ENCODE assay signal across 1 cellular context in the genomic region with DNA sequence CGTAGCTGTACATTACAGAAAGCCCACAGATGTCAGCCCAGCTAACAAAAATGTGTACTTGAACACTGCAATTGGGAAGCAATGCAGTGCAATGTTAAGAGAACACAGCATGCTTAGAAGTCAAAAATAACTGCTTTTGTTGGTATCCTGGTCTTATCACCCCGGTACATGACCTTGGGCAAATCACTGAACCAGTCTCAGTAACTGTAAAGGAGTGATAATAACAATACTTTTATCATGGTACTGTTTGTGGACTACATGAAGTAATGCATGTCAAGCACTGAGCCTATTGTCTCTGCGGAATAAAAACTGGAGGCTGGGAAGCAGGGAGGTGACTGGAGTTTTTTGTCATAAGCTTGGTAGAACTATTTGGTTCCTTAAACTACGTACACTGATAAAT.
A peak's percentile ranks its signal among the peaks of the same experiment; 100 is the strongest.
TF ChIP-seq lines count a peak whose summit lies in the region.

No MANE protein-coding gene starts in this region.

TF ChIP-seq in K562, 482 proteins besides CTCF, POLR2A, EP300 and RAD21 (continued from another document):
- TF ChIP-seq, protein P1, sequence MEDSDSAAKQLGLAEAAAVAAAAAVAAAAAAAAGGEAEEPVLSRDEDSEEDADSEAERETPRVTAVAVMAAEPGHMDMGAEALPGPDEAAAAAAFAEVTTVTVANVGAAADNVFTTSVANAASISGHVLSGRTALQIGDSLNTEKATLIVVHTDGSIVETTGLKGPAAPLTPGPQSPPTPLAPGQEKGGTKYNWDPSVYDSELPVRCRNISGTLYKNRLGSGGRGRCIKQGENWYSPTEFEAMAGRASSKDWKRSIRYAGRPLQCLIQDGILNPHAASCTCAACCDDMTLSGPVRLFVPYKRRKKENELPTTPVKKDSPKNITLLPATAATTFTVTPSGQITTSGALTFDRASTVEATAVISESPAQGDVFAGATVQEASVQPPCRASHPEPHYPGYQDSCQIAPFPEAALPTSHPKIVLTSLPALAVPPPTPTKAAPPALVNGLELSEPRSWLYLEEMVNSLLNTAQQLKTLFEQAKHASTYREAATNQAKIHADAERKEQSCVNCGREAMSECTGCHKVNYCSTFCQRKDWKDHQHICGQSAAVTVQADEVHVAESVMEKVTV (CRISPR knock-in tag; IDR thresholded peaks at IDR 0.05): no peak
- TF ChIP-seq TEAD4 (IDR thresholded peaks at IDR 0.05; ENCODE audit: low read length): peak; percentile 26; the same call in 1 of the 2 replicates
- no peak for TF ChIP-seq TEAD4 (CRISPR knock-in tag; IDR thresholded peaks at IDR 0.05; ENCODE audit: borderline replicate concordance)
- no peak for TF ChIP-seq ZZZ3 (IDR thresholded peaks at IDR 0.05)
- TF ChIP-seq, protein P2, sequence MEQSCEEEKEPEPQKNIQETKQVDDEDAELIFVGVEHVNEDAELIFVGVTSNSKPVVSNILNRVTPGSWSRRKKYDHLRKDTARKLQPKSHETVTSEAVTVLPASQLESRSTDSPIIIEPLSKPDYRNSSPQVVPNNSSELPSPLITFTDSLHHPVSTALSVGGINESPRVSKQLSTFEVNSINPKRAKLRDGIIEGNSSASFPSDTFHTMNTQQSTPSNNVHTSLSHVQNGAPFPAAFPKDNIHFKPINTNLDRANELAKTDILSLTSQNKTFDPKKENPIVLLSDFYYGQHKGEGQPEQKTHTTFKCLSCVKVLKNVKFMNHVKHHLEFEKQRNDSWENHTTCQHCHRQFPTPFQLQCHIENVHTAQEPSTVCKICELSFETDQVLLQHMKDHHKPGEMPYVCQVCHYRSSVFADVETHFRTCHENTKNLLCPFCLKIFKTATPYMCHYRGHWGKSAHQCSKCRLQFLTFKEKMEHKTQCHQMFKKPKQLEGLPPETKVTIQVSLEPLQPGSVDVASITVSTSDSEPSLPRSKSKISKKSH (CRISPR knock-in tag; IDR thresholded peaks at IDR 0.05): no peak
- TF ChIP-seq RFX7 (CRISPR knock-in tag; IDR thresholded peaks at IDR 0.05): no peak
- TF ChIP-seq HDAC1 (IDR thresholded peaks at IDR 0.05): no peak
- 0 out of 2 replicates have a peak, but pooled peaks have one; percentile 22 for TF ChIP-seq TAL1 (IDR thresholded peaks at IDR 0.05)
- peak in 1 of 2 experiments; percentile 83; a peak in 2 of 4 replicates for TF ChIP-seq RCOR1 (IDR thresholded peaks at IDR 0.05; ENCODE audit: borderline replicate concordance in 1 of 2, low read depth in 2 of 2, low read length in 2 of 2)
- peak; percentile 33; the same call in 1 of the 2 replicates for TF ChIP-seq CBFA2T2 (conservative IDR thresholded peaks at IDR 0.05)
- TF ChIP-seq KAT7 (CRISPR knock-in tag; IDR thresholded peaks at IDR 0.05; ENCODE audit: borderline replicate concordance): no peak
- TF ChIP-seq EZH2 (IDR thresholded peaks at IDR 0.05; ENCODE audit: borderline replicate concordance, low read depth, low read length): no peak
- TF ChIP-seq CBX2 (IDR thresholded peaks at IDR 0.05; ENCODE audit: insufficient read depth, low read length, poor library complexity, severe bottlenecking): no peak
- no peak for TF ChIP-seq POLR2AphosphoS2 (IDR thresholded peaks at IDR 0.05; ENCODE audit: low read length)
- TF ChIP-seq TCF3 (CRISPR knock-in tag; IDR thresholded peaks at IDR 0.05): peak; percentile 65
